8 cellular contexts compared by ENCODE assay signal in the genomic region with DNA sequence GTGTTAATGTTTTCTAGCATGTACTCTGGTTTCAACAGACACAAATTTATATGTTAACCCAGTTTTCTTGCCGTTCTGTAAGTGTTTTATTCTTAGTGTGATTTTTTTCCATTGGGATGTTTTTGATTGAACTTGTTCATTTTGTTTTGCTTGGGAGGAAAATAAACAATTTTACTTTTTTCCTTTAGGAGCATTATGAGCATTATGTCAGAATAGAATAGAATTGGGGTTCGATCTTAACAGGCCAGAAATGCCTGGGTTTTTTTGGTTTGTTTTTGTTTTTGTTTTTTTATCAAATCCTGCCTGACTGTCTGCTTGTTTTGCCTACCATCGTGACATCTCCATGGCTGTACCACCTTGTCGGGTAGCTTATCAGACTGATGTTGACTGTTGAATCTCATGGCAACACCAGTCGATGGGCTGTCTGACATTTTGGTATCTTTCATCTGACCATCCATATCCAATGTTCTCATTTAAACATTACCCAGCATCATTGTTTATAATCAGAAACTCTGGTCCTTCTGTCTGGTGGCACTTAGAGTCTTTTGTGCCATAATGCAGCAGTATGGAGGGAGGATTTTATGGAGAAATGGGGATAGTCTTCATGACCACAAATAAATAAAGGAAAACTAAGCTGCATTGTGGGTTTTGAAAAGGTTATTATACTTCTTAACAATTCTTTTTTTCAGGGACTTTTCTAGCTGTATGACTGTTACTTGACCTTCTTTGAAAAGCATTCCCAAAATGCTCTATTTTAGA. TPM values are rescaled to one million over a fixed set of nuclear protein-coding genes. Genes with fewer than 3 reads are reported as not detected.
DNase-seq lines count a peak whose midpoint lies in the region; ATAC-seq, FAIRE-seq and TF ChIP-seq lines count a peak whose summit lies in the region.

No MANE protein-coding gene starts in this region.

- H3K27me3 Mint-ChIP-seq in astrocyte (ENCODE audit: low read depth, unreplicated experiment) = no peaks in the 10 kb centered on the region

- peak overlapping the region; percentile 92 for H3K9ac ChIP-seq in HCT116 (ENCODE audit: low read length)
- H3K9ac ChIP-seq in astrocyte (ENCODE audit: low read length) = peak overlapping the region; percentile 100

- ATAC-seq in HCT116 = no peak
- no peak for ATAC-seq in aorta (ENCODE audit: low FRiP score)
- ATAC-seq in HG02885 (IDR thresholded peaks at IDR 0.05; ENCODE audit: poor library complexity, unreplicated experiment) = no peak

- H4K20me1 ChIP-seq in HCT116 (ENCODE audit: insufficient read depth) (peaks cover 12% of the 10 kb centered on the region; the same call in 1 of the 2 replicates), astrocyte (ENCODE audit: insufficient read depth, low read length) (peaks cover 19% of the 10 kb centered on the region)

- H3K27ac Mint-ChIP-seq in astrocyte (ENCODE audit: unreplicated experiment) = peak overlapping the region; percentile 100

- RAD21 ChIA-PET in HCT116 (lab: Charles Lee; ENCODE audit: low non-redundant PET in 1 of 2, low total read pairs in 2 of 2, uncharacterized antibody in 2 of 2, unreplicated experiment in 2 of 2) = no interaction called here

- H3K4me1 Mint-ChIP-seq in astrocyte (ENCODE audit: low read depth, unreplicated experiment) = peaks cover 21% of the 10 kb centered on the region

- H3K4me1 ChIP-seq in HCT116 (ENCODE audit: control insufficient read depth in 1 of 2, insufficient read depth in 2 of 2, low read length in 2 of 2) = peaks cover 55 to 85% of the 10 kb centered on the region in 2 experiments
- H3K4me1 ChIP-seq in astrocyte (ENCODE audit: insufficient read depth, low read length) = peaks cover 24% of the 10 kb centered on the region
- H3K4me1 ChIP-seq in aorta (ENCODE audit: control insufficient read depth in 1 of 2, insufficient read depth in 2 of 2, low read length in 2 of 2) = peaks cover under 1 to 6% of the 10 kb centered on the region in 2 donors

- CTCF ChIA-PET in AG04450 (lab: Charles Lee) (interaction anchor here (2.7 kb wide), 1 partner anchor 17 kb away, joined by 17 read pairs; no protein-coding TSS in a partner anchor), HCT116 (lab: Charles Lee) (interaction anchor here (4.1 kb wide), 1 partner anchor 88 kb away, joined by 40 read pairs; no protein-coding TSS in a partner anchor)

- H3K36me3 Mint-ChIP-seq in astrocyte (ENCODE audit: low read depth, unreplicated experiment) = peaks cover 41% of the 10 kb centered on the region

- H3K9me2 ChIP-seq in HCT116 (ENCODE audit: insufficient read depth) = no peaks in the 10 kb centered on the region

- peak overlapping the region; percentile 84 for H3K4me2 ChIP-seq in HCT116 (ENCODE audit: low read length)
- H3K4me2 ChIP-seq in astrocyte (ENCODE audit: low read length) = peak overlapping the region; percentile 85

- peak overlapping the region; percentile 99 for H3K27ac ChIP-seq in AG04450 (ENCODE audit: low read depth, low read length)
- H3K27ac ChIP-seq in HCT116 (ENCODE audit: low read depth, low read length) = peak overlapping the region; percentile 97
- H3K27ac ChIP-seq in astrocyte (ENCODE audit: low read depth, low read length) = peak overlapping the region; percentile 100
- peak overlapping the region; percentile 5 to 82 for H3K27ac ChIP-seq in aorta (ENCODE audit: low read depth in 1 of 2, low read length in 2 of 2)

- DNase-seq in AG04450 (ENCODE audit: low read depth, low spot score) (no peak), HCT116 (ENCODE audit: low read depth, low spot score) (no peak), astrocyte (ENCODE audit: low read depth) (no peak), lower leg skin (ENCODE audit: low spot score in 2 of 2) (no peak), aorta (no peak), dedifferentiated amniotic fluid mesenchymal stem cell (ENCODE audit: extremely low spot score) (no peak), cerebellar nuclear complex (lab: John Stamatoyannopoulos, UW) (no peak)

- H3K27me3 ChIP-seq in AG04450 (ENCODE audit: control insufficient read depth, insufficient read depth, low read length) (no peaks in the 10 kb centered on the region), HCT116 (ENCODE audit: insufficient read depth, low read length) (no peaks in the 10 kb centered on the region), astrocyte (ENCODE audit: insufficient read depth, low read length) (no peaks in the 10 kb centered on the region), aorta (ENCODE audit: control insufficient read depth in 1 of 2, insufficient read depth in 2 of 2, low read length in 1 of 2) (peaks cover 0 to 2% of the 10 kb centered on the region in 2 donors)

- intact Hi-C loops in HCT116 (cut with micrococcal nuclease) (no loop called here), lower leg skin (cut with DNase I; ENCODE audit: low total_unique reads) (no loop called here), aorta (cut with DNase I) (no loop called here)

- TF ChIP-seq POLR2A in HCT116 (IDR thresholded peaks at IDR 0.05; ENCODE audit: borderline replicate concordance, extremely low read depth, insufficient read depth, insufficient read length) = peak; percentile 79
- no peak for TF ChIP-seq POLR2A in lower leg skin (IDR thresholded peaks at IDR 0.05)

- no peak overlapping the region for H2AFZ ChIP-seq in HCT116 (ENCODE audit: low read depth, low read length, poor library complexity, severe bottlenecking)
- no peak overlapping the region for H2AFZ ChIP-seq in astrocyte (ENCODE audit: low read depth, low read length)

- no peaks in the 10 kb centered on the region for H3K9me3 Mint-ChIP-seq in astrocyte (ENCODE audit: unreplicated experiment)

- no peak for TF ChIP-seq CTCF in AG04450 (IDR thresholded peaks at IDR 0.05; ENCODE audit: low read depth, low read length)
- TF ChIP-seq CTCF in HCT116 (IDR thresholded peaks at IDR 0.05 in 2 of 3, conservative IDR thresholded peaks at IDR 0.05 in 1 of 3; ENCODE audit: borderline replicate concordance in 1 of 3, insufficient read depth in 1 of 3, low read depth in 2 of 3, low read length in 2 of 3) = no peak
- TF ChIP-seq CTCF in astrocyte (IDR thresholded peaks at IDR 0.05; ENCODE audit: insufficient read depth, low read depth, low read length) = no peak
- no peak for TF ChIP-seq CTCF in lower leg skin (IDR thresholded peaks at IDR 0.05)

- peaks cover 37% of the 10 kb centered on the region for H3K79me2 ChIP-seq in HCT116 (ENCODE audit: insufficient read depth, low read length)
- H3K79me2 ChIP-seq in astrocyte (ENCODE audit: insufficient read depth, low read length) = peaks cover 52% of the 10 kb centered on the region

- POLR2A ChIA-PET in AG04450 (lab: Yijun Ruan, JAX) (interaction anchor here (0.5 to 10.8 kb wide), 8 partner anchors 9 to 209 kb away, joined by 3 to 221 read pairs (median 6); no protein-coding TSS in a partner anchor), HCT116 (lab: Charles Lee) (interaction anchor here (0.8 to 15.2 kb wide), 15 partner anchors 12 to 139 kb away, joined by 3 to 443 read pairs (median 5); a partner anchor contains a TSS)

- peak overlapping the region; percentile 79 for H3K4me3 ChIP-seq in AG04450 (ENCODE audit: low read depth, low read length)
- H3K4me3 ChIP-seq in HCT116 (replicated peaks in 1 of 2; ENCODE audit: low read depth in 1 of 2, low read length in 2 of 2) = peak overlapping the region; percentile 74 to 78
- H3K4me3 ChIP-seq in astrocyte (ENCODE audit: insufficient read depth, low read depth, low read length) = peak overlapping the region; percentile 95
- H3K4me3 ChIP-seq in lower leg skin (ENCODE audit: low read depth, poor library complexity, severe bottlenecking) = peak overlapping the region; percentile 57
- H3K4me3 ChIP-seq in aorta (ENCODE audit: low read length in 2 of 2) = peak overlapping the region; percentile 96 to 100

- no peak for FAIRE-seq in astrocyte (lab: Jason Lieb, UNC)

- TF ChIP-seq RAD21 in HCT116 (IDR thresholded peaks at IDR 0.05; ENCODE audit: low read depth) = no peak

- H3K36me3 ChIP-seq in HCT116 (ENCODE audit: control insufficient read depth in 1 of 2, insufficient read depth in 2 of 2, low read length in 2 of 2) (peaks cover 22 to 32% of the 10 kb centered on the region in 2 experiments), astrocyte (ENCODE audit: insufficient read depth, low read length) (peaks cover 36% of the 10 kb centered on the region), aorta (ENCODE audit: control insufficient read depth in 1 of 2, insufficient read depth in 2 of 2, low read length in 1 of 2) (no peaks in the 10 kb centered on the region)

- peak overlapping the region; percentile 98 for H3K4me3 Mint-ChIP-seq in astrocyte (ENCODE audit: unreplicated experiment)

- BruUV-seq in HCT116 (replicated peaks; lab: Mats Ljungman, UMichigan) = no TSS peak

- H3K9me3 ChIP-seq in AG04450 (ENCODE audit: control insufficient read depth, insufficient read depth, low read length) = no peaks in the 10 kb centered on the region
- H3K9me3 ChIP-seq in HCT116 (ENCODE audit: control insufficient read depth in 1 of 2, insufficient read depth in 1 of 2, low read depth in 1 of 2, low read length in 2 of 2) = no peaks in the 10 kb centered on the region
- H3K9me3 ChIP-seq in astrocyte (ENCODE audit: insufficient read depth, low read depth, low read length) = no peaks in the 10 kb centered on the region
- H3K9me3 ChIP-seq in aorta (ENCODE audit: control insufficient read depth, low read length) = no peaks in the 10 kb centered on the region

- WGBS in lower leg skin, 2 donors = 27 to 29% methylated on average over 5 of the region's 5 CpGs
- 5 to 7% methylated on average over 5 of the region's 5 CpGs for WGBS in aorta, 2 donors

TF ChIP-seq in HCT116, 20 proteins besides CTCF, POLR2A, EP300 and RAD21 (continues in another document):
- TF ChIP-seq POLR2AphosphoS5 (IDR thresholded peaks at IDR 0.05; ENCODE audit: low read depth, low read length) = peak; percentile 78

RNA-seq across cellular contexts. Expression of a gene that starts 51.7 kb away (rescaled TPM):
- 3.9 and 5.1 TPM in 2 replicates for polyA plus RNA-seq in AG04450 (2011; rRNA removed)
- polyA minus RNA-seq in AG04450 (2011; rRNA and poly(A)+ RNA removed) = 3.4 and 6.0 TPM in 2 replicates
- total RNA-seq in HCT116 (2021; ENCODE audit: unreplicated experiment) = 13.0 TPM
- polyA plus RNA-seq in HCT116 (2012) = 7.9 and 11.9 TPM in 2 replicates
- total RNA-seq in astrocyte = 9.0 and 9.2 TPM in 2 replicates
- 10 to 100 TPM in 2 of 4 donors, 1 to 10 TPM in 2; 8.2 to 22.5 (median 13.2) TPM for total RNA-seq in lower leg skin
- total RNA-seq in aorta = 10 to 100 TPM in 1 of 2 donors, 1 to 10 TPM in 1; 9.4 to 12.0 TPM
- polyA plus RNA-seq in aorta = 1 to 10 TPM; 6.6 to 8.4 TPM

RNA-seq across cellular contexts. Expression of a gene that starts 51.8 kb away (rescaled TPM):
- polyA plus RNA-seq in AG04450 (2011; rRNA removed) = 19.1 and 21.9 TPM in 2 replicates
- 15.7 and 21.8 TPM in 2 replicates for polyA minus RNA-seq in AG04450 (2011; rRNA and poly(A)+ RNA removed)
- 75.7 TPM for total RNA-seq in HCT116 (2021; ENCODE audit: unreplicated experiment)
- polyA plus RNA-seq in HCT116 (2012) = 19.3 and 30.2 TPM in 2 replicates
- total RNA-seq in astrocyte = 33.4 and 41.7 TPM in 2 replicates
- total RNA-seq in lower leg skin = 10 to 100 TPM; 21.3 to 52.5 (median 28.2) TPM
- total RNA-seq in aorta = 10 to 100 TPM; 40.9 to 51.0 TPM
- polyA plus RNA-seq in aorta = 10 to 100 TPM in 1 of 2 donors, 1 to 10 TPM in 1; 9.6 to 10.4 TPM

Comparison
In these comparisons a context has a peak if more than half of its experiments do, and no peak if none do; other contexts are left out.
1. H3K27ac ChIP-seq: peak in every context shown above with its lines; median percentile 100 in astrocyte; 99 in AG04450; 97 in HCT116; 44 in aorta.